In genomic region chr16:11896776-11897175, GRCh38 we compare ENCODE assay signal across 13 cellular contexts. TPM values are rescaled to one million over a fixed set of nuclear protein-coding genes. Genes with fewer than 3 reads are reported as not detected.
A peak's percentile ranks its signal among the peaks of the same experiment; 100 is the strongest.
DNase-seq lines count a peak whose midpoint lies in the region; ATAC-seq and TF ChIP-seq lines count a peak whose summit lies in the region.
"Had no signal": no experiment of that assay in that cellular context is flagged by ENCODE, and none has a peak within 500 bp of the region (broad histone marks: within the 10 kb centered on the region; RNA-seq: fewer than 3 reads in every experiment).

No MANE protein-coding gene starts in this region.

- BruUV-seq in PC-3 (replicated peaks; lab: Mats Ljungman, UMichigan), result no TSS peak

- H3F3A ChIP-seq in PC-3 (ENCODE audit: low read length, unreplicated experiment), result no peaks in the 10 kb centered on the region

- H3K9ac ChIP-seq in PC-3 (ENCODE audit: low read length), result no peak overlapping the region

- CTCF ChIA-PET in CD8-positive, alpha-beta T cell (lab: Charles Lee), result no interaction called here
- CTCF ChIA-PET in PC-3 (lab: Charles Lee), result no interaction called here

- POLR2A ChIA-PET in CD8-positive, alpha-beta T cell (lab: Charles Lee), result interaction anchor here (0.6 kb wide), 1 partner anchor 16 kb away, joined by 3 read pairs; no protein-coding TSS in a partner anchor
- POLR2A ChIA-PET in PC-3 (lab: Charles Lee; ENCODE audit: unreplicated experiment), result no interaction called here

- H3K36me3 Mint-ChIP-seq in CD8-positive, alpha-beta T cell, result peaks cover 58% of the 10 kb centered on the region
- peaks cover 7% of the 10 kb centered on the region for H3K36me3 Mint-ChIP-seq in chondrocyte (ENCODE audit: low read depth)

- H3K9me2 ChIP-seq in PC-3 (replicated peaks; ENCODE audit: low read length), result no peaks in the 10 kb centered on the region

- DNase-seq in CD8-positive, alpha-beta T cell, result no peak
- DNase-seq in PC-3 (peak; percentile 22), chondrocyte (ENCODE audit: low spot score) (no peak), omental fat pad (ENCODE audit: low spot score) (no peak), thyroid gland (no peak), ureter (ENCODE audit: low spot score) (no peak)
- DNase-seq in activated CD8-positive, alpha-beta memory T cell treated with anti-CD3 and anti-CD28 coated beads for 24 hours, result no peak
- DNase-seq: effector CD8-positive, alpha-beta T cell; left colon; SJCRH30; stimulated activated naive B cell treated with anti-CD40 and anti-IgM and Interleukin-4, amounts not matched to agents 10 μg/mL and 1 μg/mL and 100 μg/mL, for 72 hours had no signal

- peaks cover 25% of the 10 kb centered on the region for H4K20me1 ChIP-seq in PC-3 (ENCODE audit: low read length)

- peaks cover 25% of the 10 kb centered on the region for H3K4me1 ChIP-seq in CD8-positive, alpha-beta T cell (ENCODE audit: insufficient read depth, low read length)
- H3K4me1 ChIP-seq in PC-3 (ENCODE audit: insufficient read depth, low read length), result no peaks in the 10 kb centered on the region
- peaks cover 8 to 24% of the 10 kb centered on the region in 2 donors for H3K4me1 ChIP-seq in thyroid gland
- H3K4me1 ChIP-seq: SJCRH30 had no signal

- no peaks in the 10 kb centered on the region for H3K27me3 ChIP-seq in CD8-positive, alpha-beta T cell (ENCODE audit: insufficient read depth, low read length)
- H3K27me3 ChIP-seq in PC-3 (ENCODE audit: low read length) (no peaks in the 10 kb centered on the region), thyroid gland (no peaks in the 10 kb centered on the region)
- H3K27me3 ChIP-seq: SJCRH30 had no signal

- H3K4me3 Mint-ChIP-seq in CD8-positive, alpha-beta T cell, result no peak overlapping the region
- H3K4me3 Mint-ChIP-seq in chondrocyte (ENCODE audit: unreplicated experiment), result peak overlapping the region; percentile 28
- H3K4me3 Mint-ChIP-seq: stimulated activated naive B cell treated with anti-CD40 and anti-IgM and Interleukin-4, amounts not matched to agents 10 μg/mL and 1 μg/mL and 100 μg/mL, for 72 hours had no signal

- H3K27me3 Mint-ChIP-seq in CD8-positive, alpha-beta T cell (ENCODE audit: low read depth), result no peaks in the 10 kb centered on the region
- H3K27me3 Mint-ChIP-seq in chondrocyte (ENCODE audit: low read depth), result no peaks in the 10 kb centered on the region
- H3K27me3 Mint-ChIP-seq: stimulated activated naive B cell treated with anti-CD40 and anti-IgM and Interleukin-4, amounts not matched to agents 10 μg/mL and 1 μg/mL and 100 μg/mL, for 72 hours had no signal

- peak overlapping the region; percentile 9 for H3K27ac Mint-ChIP-seq in CD8-positive, alpha-beta T cell
- H3K27ac Mint-ChIP-seq in chondrocyte (ENCODE audit: unreplicated experiment), result peak overlapping the region; percentile 88
- H3K27ac Mint-ChIP-seq: stimulated activated naive B cell treated with anti-CD40 and anti-IgM and Interleukin-4, amounts not matched to agents 10 μg/mL and 1 μg/mL and 100 μg/mL, for 72 hours had no signal

- H3K79me2 ChIP-seq in PC-3 (ENCODE audit: low read length), result peaks cover 79% of the 10 kb centered on the region

- no peak overlapping the region for H3K4me2 ChIP-seq in PC-3 (ENCODE audit: low read length)

- peaks cover 46% of the 10 kb centered on the region for H3K4me1 Mint-ChIP-seq in CD8-positive, alpha-beta T cell (ENCODE audit: low read depth)
- H3K4me1 Mint-ChIP-seq in chondrocyte (ENCODE audit: low read depth), result peaks cover 35% of the 10 kb centered on the region

- intact Hi-C loops in CD8-positive, alpha-beta T cell (cut with DNase I, micrococcal nuclease), result loop anchor here in 1 of 2 experiments (5.0 kb wide), 1 partner anchor 171 kb away; no protein-coding TSS in a partner anchor
- intact Hi-C loops in PC-3 (cut with micrococcal nuclease) (no loop called here), thyroid gland (cut with DNase I) (no loop called here)

- no peak overlapping the region for H3K4me3 ChIP-seq in CD8-positive, alpha-beta T cell (ENCODE audit: low read depth, low read length)
- H3K4me3 ChIP-seq in PC-3 (ENCODE audit: low read length) (no peak overlapping the region), thyroid gland (replicated peaks in 1 of 3) (no peak overlapping the region)
- H3K4me3 ChIP-seq: SJCRH30 had no signal

- H3K9me3 ChIP-seq in CD8-positive, alpha-beta T cell (ENCODE audit: low read length), result no peaks in the 10 kb centered on the region
- H3K9me3 ChIP-seq in PC-3 (ENCODE audit: low read length) (no peaks in the 10 kb centered on the region), thyroid gland (no peaks in the 10 kb centered on the region)
- H3K9me3 ChIP-seq: SJCRH30 had no signal

- 89 to 93% methylated on average over 2 of the region's 2 CpGs for WGBS in thyroid gland, 2 donors

- H2AFZ ChIP-seq in PC-3 (ENCODE audit: low read length), result no peak overlapping the region

- H3K27ac ChIP-seq in CD8-positive, alpha-beta T cell (ENCODE audit: low read depth, low read length), result no peak overlapping the region
- H3K27ac ChIP-seq in PC-3 (ENCODE audit: low read length) (no peak overlapping the region), thyroid gland (no peak overlapping the region)
- H3K27ac ChIP-seq: SJCRH30 had no signal

- no peaks in the 10 kb centered on the region for H3K9me3 Mint-ChIP-seq in CD8-positive, alpha-beta T cell
- no peaks in the 10 kb centered on the region for H3K9me3 Mint-ChIP-seq in chondrocyte (ENCODE audit: low read depth)
- H3K9me3 Mint-ChIP-seq: stimulated activated naive B cell treated with anti-CD40 and anti-IgM and Interleukin-4, amounts not matched to agents 10 μg/mL and 1 μg/mL and 100 μg/mL, for 72 hours had no signal

- TF ChIP-seq CTCF in CD8-positive, alpha-beta T cell (IDR thresholded peaks at IDR 0.05), result no peak
- no peak for TF ChIP-seq CTCF in PC-3 (conservative IDR thresholded peaks at IDR 0.05; ENCODE audit: low read depth, low read length)
- no peak for TF ChIP-seq CTCF in chondrocyte (IDR thresholded peaks at IDR 0.05)
- TF ChIP-seq CTCF in omental fat pad (IDR thresholded peaks at IDR 0.05), result no peak
- TF ChIP-seq CTCF in thyroid gland (IDR thresholded peaks at IDR 0.05), result no peak

- peaks cover 13% of the 10 kb centered on the region for H3K36me3 ChIP-seq in CD8-positive, alpha-beta T cell (ENCODE audit: insufficient read depth, low read length)
- H3K36me3 ChIP-seq in PC-3 (ENCODE audit: low read depth, low read length), result peaks cover 29% of the 10 kb centered on the region
- H3K36me3 ChIP-seq in thyroid gland, result peaks cover 4 to 16% of the 10 kb centered on the region in 2 donors

- TF ChIP-seq POLR2A in thyroid gland (IDR thresholded peaks at IDR 0.05), result no peak

- ATAC-seq in CD8-positive, alpha-beta T cell, result no peak
- peak; percentile 53 for ATAC-seq in PC-3
- ATAC-seq in omental fat pad (ENCODE audit: low FRiP score), result peak; percentile 32
- no peak for ATAC-seq in HG02885 (IDR thresholded peaks at IDR 0.05; ENCODE audit: poor library complexity, unreplicated experiment)
- ATAC-seq: HepG2; left colon; stimulated activated naive B cell treated with anti-CD40 and anti-IgM and Interleukin-4, amounts not matched to agents 10 μg/mL and 1 μg/mL and 100 μg/mL, for 72 hours had no signal

RNA-seq across cellular contexts. Expression of gene GSPT1, which starts 19.0 kb away (rescaled TPM):
- 100 to 1,000 TPM; 296 to 297 TPM for total RNA-seq in CD8-positive, alpha-beta T cell
- total RNA-seq in PC-3 (2014; rRNA removed) (67.9 and 84.0 TPM in 2 replicates), chondrocyte (96.1 to 103 TPM (median 99.3 TPM) in 3 replicates), omental fat pad (100 to 1,000 TPM in 1 of 4 donors, 10 to 100 TPM in 3; 61.8 to 178 (median 90.0) TPM), thyroid gland (100 to 1,000 TPM in 1 of 4 donors, 10 to 100 TPM in 3; 71.9 to 106 (median 86.6) TPM), ureter (134 TPM)

RNA-seq across cellular contexts. Expression of gene NPIPB2, which starts 45.1 kb away (rescaled TPM):
- 10 to 100 TPM in 1 of 2 experiments, 1 to 10 TPM in 1; 8.0 to 12.7 TPM for total RNA-seq in CD8-positive, alpha-beta T cell
- total RNA-seq in PC-3 (2014; rRNA removed) (2.4 and 2.8 TPM in 2 replicates), chondrocyte (5.9 to 11.9 TPM (median 6.2 TPM) in 3 replicates), omental fat pad (10 to 100 TPM in 1 of 4 donors, 1 to 10 TPM in 3; 5.5 to 11.5 (median 8.2) TPM), thyroid gland (10 to 100 TPM in 1 of 4 donors, 1 to 10 TPM in 3; 5.9 to 34.4 (median 9.7) TPM), ureter (32.2 TPM)

RNA-seq across cellular contexts. Expression of gene RSL1D1, which starts 45.4 kb away (rescaled TPM):
- total RNA-seq in CD8-positive, alpha-beta T cell, result 100 to 1,000 TPM; 235 to 242 TPM
- 75.9 and 105 TPM in 2 replicates for total RNA-seq in PC-3 (2014; rRNA removed)
- 89.6 to 97.4 TPM (median 96.0 TPM) in 3 replicates for total RNA-seq in chondrocyte
- 100 to 1,000 TPM; 138 to 269 (median 188) TPM for total RNA-seq in omental fat pad
- 100 to 1,000 TPM in 3 of 4 donors, 10 to 100 TPM in 1; 82.4 to 426 (median 182) TPM for total RNA-seq in thyroid gland
- 170 TPM for total RNA-seq in ureter

Comparison
In these comparisons a context has a peak if more than half of its experiments do, and no peak if none do; other contexts are left out.
1. ATAC-seq: peak in PC-3 (single experiment) and omental fat pad (single experiment); none in CD8-positive, alpha-beta T cell (single experiment) and HG02885 (single experiment).